Comparison of ENCODE assay signal across 9 cellular contexts in the genomic region with DNA sequence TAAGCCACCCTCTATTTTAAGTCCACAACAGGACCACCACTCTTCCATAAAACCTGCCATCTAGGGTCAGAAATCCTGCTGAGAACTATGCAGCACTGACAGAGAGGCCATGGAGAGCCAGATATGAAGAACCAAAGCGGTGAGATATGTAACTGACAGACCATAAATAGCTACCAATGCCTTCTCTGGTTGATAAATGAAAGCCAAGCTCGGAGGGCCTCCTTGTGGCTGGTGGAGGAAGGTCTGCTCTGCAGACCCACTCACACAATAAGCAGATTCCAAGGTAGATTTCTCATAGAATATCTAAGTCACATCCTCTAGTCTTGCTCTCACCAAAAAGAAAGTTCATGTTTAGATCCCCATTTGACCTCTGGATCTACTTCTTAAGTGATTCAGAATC. TPM values are rescaled to one million over a fixed set of nuclear protein-coding genes. Genes with fewer than 3 reads are reported as not detected.
DNase-seq lines count a peak whose midpoint lies in the region; ATAC-seq lines count a peak whose summit lies in the region.
"Had no signal": no experiment of that assay in that cellular context is flagged by ENCODE, and none has a peak within 500 bp of the region (broad histone marks: within the 10 kb centered on the region; RNA-seq: fewer than 3 reads in every experiment).

No MANE protein-coding gene starts in this region.

- peak; percentile 58 for ATAC-seq in GM21576 (IDR thresholded peaks at IDR 0.05; ENCODE audit: unreplicated experiment)

- H3K4me1 ChIP-seq in CD8-positive, alpha-beta memory T cell (ENCODE audit: insufficient read depth, low read length), result no peaks in the 10 kb centered on the region

- no peaks in the 10 kb centered on the region for H3K9me3 ChIP-seq in CD8-positive, alpha-beta memory T cell (ENCODE audit: low read length)

- H3K27ac Mint-ChIP-seq in CD8-positive, alpha-beta memory T cell, result no peak overlapping the region

- no peaks in the 10 kb centered on the region for H3K27me3 Mint-ChIP-seq in CD8-positive, alpha-beta memory T cell
- H3K27me3 Mint-ChIP-seq: CD4-positive, CD25-positive, alpha-beta regulatory T cell had no signal

- no peak overlapping the region for H3K4me3 Mint-ChIP-seq in CD8-positive, alpha-beta memory T cell
- H3K4me3 Mint-ChIP-seq: CD4-positive, CD25-positive, alpha-beta regulatory T cell had no signal

- no peak overlapping the region for H3K4me3 ChIP-seq in CD8-positive, alpha-beta memory T cell (ENCODE audit: low read length)

- H3K36me3 ChIP-seq in CD8-positive, alpha-beta memory T cell (ENCODE audit: insufficient read depth, low read length), result peaks cover 24% of the 10 kb centered on the region

- no peaks in the 10 kb centered on the region for H3K9me3 Mint-ChIP-seq in CD8-positive, alpha-beta memory T cell
- H3K9me3 Mint-ChIP-seq: CD4-positive, CD25-positive, alpha-beta regulatory T cell had no signal

- DNase-seq in NCI-H1417 (lab: John Stamatoyannopoulos, UW) (peak; percentile 12 to 51 (median 25)), NCI-H1417 treated with DMSO at 0.1 percent for 48 hours (lab: John Stamatoyannopoulos, UW) (no peak), LHCN-M2 (ENCODE audit: low read depth) (peak; percentile 43), SW480 (ENCODE audit: low spot score) (peak; percentile 41), foreskin melanocyte (peak; percentile 18), retina (peak; percentile 65)
- no peak for DNase-seq in CD8-positive, alpha-beta memory T cell

- CTCF ChIA-PET in CD8-positive, alpha-beta memory T cell (lab: Charles Lee), result interaction anchor here (0.8 to 4.0 kb wide), 15 partner anchors 11 to 262 kb away, joined by 3 to 35 read pairs (median 5); no protein-coding TSS in a partner anchor

- POLR2A ChIA-PET in CD8-positive, alpha-beta memory T cell (lab: Charles Lee), result no interaction called here

- H3K27ac ChIP-seq in CD8-positive, alpha-beta memory T cell (ENCODE audit: low read depth, low read length), result no peak overlapping the region

- peaks cover 0 to 49% (median 10%) of the 10 kb centered on the region in 3 donors for H3K36me3 Mint-ChIP-seq in CD8-positive, alpha-beta memory T cell

- H3K4me1 Mint-ChIP-seq in CD8-positive, alpha-beta memory T cell, result peaks cover 19 to 24% (median 23%) of the 10 kb centered on the region in 3 donors

- H3K27me3 ChIP-seq in CD8-positive, alpha-beta memory T cell (ENCODE audit: insufficient read depth, low read length, poor library complexity, severe bottlenecking), result no peaks in the 10 kb centered on the region

RNA-seq across cellular contexts. Expression of a gene that starts 38.9 kb away (rescaled TPM):
- total RNA-seq in LHCN-M2 (2014; rRNA removed), result 54.3 and 57.3 TPM in 2 replicates
- polyA plus RNA-seq in LHCN-M2 (2012), result 21.9 TPM
- 10 to 100 TPM; 23.0 to 26.1 TPM for total RNA-seq in CD8-positive, alpha-beta memory T cell
- polyA plus RNA-seq in CD8-positive, alpha-beta memory T cell, result 13.3 TPM

Comparison
In these comparisons a context has a peak if more than half of its experiments do, and no peak if none do; other contexts are left out.
1. DNase-seq: peak in NCI-H1417 (3 of 3), LHCN-M2 (single experiment), SW480 (single experiment), foreskin melanocyte (single experiment) and retina (single experiment); none in NCI-H1417 treated with DMSO at 0.1 percent for 48 hours (single experiment) and CD8-positive, alpha-beta memory T cell (0 of 5).